ENCODE assay signal across 9 cellular contexts in the genomic region with DNA sequence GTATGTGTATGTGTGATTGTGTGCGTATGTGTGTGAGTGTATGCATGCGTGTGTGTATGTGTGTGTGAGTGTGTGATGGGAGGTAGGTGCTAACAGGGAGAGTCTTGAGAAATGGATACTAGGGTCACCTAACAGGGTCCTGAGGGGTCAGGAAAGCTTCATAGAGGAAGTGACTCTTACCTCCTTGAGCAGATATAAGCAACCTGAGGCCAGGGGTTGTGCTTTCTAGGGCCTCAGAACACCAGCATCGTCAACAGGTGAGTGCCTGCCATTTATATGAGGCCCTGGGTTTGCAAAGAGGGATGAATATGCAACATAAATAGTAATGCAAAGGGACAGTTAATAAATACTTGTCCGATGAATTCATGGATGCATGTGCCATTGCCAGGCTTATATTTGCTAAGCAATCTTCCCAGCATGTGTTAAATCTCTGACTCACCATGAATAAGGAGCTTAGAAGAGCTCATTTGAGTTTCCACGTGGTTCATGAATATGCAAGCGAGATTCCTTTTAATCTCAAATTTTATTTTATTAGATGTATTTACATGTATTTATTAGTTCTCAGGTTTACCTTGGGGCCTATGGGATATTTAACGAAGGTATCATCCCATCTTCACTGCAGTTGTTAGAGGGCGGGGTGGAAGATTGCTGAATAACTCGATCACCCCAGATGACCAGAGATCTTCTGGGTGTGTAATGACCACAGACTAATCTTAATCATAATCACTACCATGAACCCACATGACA.
DNase-seq lines count a peak whose midpoint lies in the region; ATAC-seq, FAIRE-seq and TF ChIP-seq lines count a peak whose summit lies in the region.
"Had no signal": no experiment of that assay in that cellular context is flagged by ENCODE, and none has a peak within 500 bp of the region (broad histone marks: within the 10 kb centered on the region; RNA-seq: fewer than 3 reads in every experiment).

No MANE protein-coding gene starts in this region.

- CTCF ChIA-PET in RWPE1 (lab: Yijun Ruan, JAX) = no interaction called here

- FAIRE-seq in H54 (lab: Jason Lieb, UNC) = no peak

- TF ChIP-seq CTCF in RWPE1 (conservative IDR thresholded peaks at IDR 0.05; ENCODE audit: low read depth) (no peak), fibroblast of the aortic adventitia (IDR thresholded peaks at IDR 0.05; ENCODE audit: insufficient read depth, low read length) (no peak)

- H3K4me3 ChIP-seq in fibroblast of the aortic adventitia (ENCODE audit: low read depth, low read length) = no peak overlapping the region

- DNase-seq in AG08396 (ENCODE audit: low spot score) = peak; percentile 75
- DNase-seq in H54 (ENCODE audit: insufficient read length, low spot score) = peak; percentile 52
- DNase-seq in RWPE1 (ENCODE audit: low spot score) = peak; percentile 77
- peak; percentile 67 for DNase-seq in fibroblast of the aortic adventitia (ENCODE audit: low read depth)
- DNase-seq in left lobe of liver (ENCODE audit: low spot score) = no peak
- DNase-seq in SIG-M5 treated with dmso at 0.1 percent for 504 hours (lab: John Stamatoyannopoulos, UW; ENCODE audit: unreplicated experiment) = no peak
- DNase-seq: stimulated activated CD4-positive, alpha-beta T cell treated with anti-CD3 and anti-CD28 coated beads, Interleukin-2, amount 100 ng/mL, for 48 hours had no signal

- TF ChIP-seq POLR2A in H54 (IDR thresholded peaks at IDR 0.05; ENCODE audit: low read depth, low read length) = no peak

- no peak for ATAC-seq in GM19351 (IDR thresholded peaks at IDR 0.05; ENCODE audit: unreplicated experiment)
- no peak for ATAC-seq in GM21515 (IDR thresholded peaks at IDR 0.05; ENCODE audit: unreplicated experiment)
- ATAC-seq in left lobe of liver = no peak

- no peak overlapping the region for H3K27ac ChIP-seq in RWPE1

- POLR2A ChIA-PET in RWPE1 (lab: Yijun Ruan, JAX; ENCODE audit: low non-redundant PET) = no interaction called here

Comparison
In these comparisons a context has a peak if more than half of its experiments do, and no peak if none do; other contexts are left out.
1. DNase-seq: peak in AG08396 (single experiment), H54 (single experiment), RWPE1 (single experiment) and fibroblast of the aortic adventitia (single experiment); none in left lobe of liver (single experiment) and SIG-M5 treated with dmso at 0.1 percent for 504 hours (single experiment).